Comparison of ENCODE assay signal across 26 cellular contexts in the genomic region with DNA sequence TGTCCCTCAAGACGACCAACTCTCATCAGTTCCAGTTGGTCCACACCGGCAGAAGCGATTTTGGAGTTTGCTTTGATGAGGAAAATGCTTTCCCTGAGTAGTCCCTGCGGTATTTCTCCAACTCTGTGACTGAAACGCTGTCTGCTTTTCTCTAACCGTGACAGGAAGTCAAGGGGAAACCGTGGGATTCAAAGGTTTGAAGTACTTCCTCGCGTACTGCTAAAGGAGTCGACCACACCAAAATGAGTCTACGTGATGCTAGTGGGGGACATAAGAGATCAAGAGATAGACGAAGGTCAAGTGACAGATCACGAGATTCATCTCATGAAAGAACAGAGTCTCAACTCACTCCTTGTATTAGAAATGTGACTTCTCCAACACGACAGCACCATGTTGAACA. TPM values are rescaled to one million over a fixed set of nuclear protein-coding genes. Genes with fewer than 3 reads are reported as not detected.
"Had no signal": no experiment of that assay in that cellular context is flagged by ENCODE, and none has a peak within 500 bp of the region (broad histone marks: within the 10 kb centered on the region; RNA-seq: fewer than 3 reads in every experiment).

No MANE protein-coding gene starts in this region.

- H3K9ac ChIP-seq: SK-N-SH had no signal

- H3K9me3 ChIP-seq: SK-N-SH had no signal

- DNase-seq: Karpas-422, KG1, MM.1S, NCI-H1092 treated with DMSO at 0.1 percent for 48 hours, NCI-H1436, NCI-H187, NCI-H2029, NCI-H2081 treated with DMSO at 0.1 percent for 48 hours, NCI-H2171, NCI-H226, NCI-H446, NCI-H510A, NCI-H524 treated with DMSO at 0.1 percent for 48 hours, NCI-H69, NCI-H774, Right ventricle myocardium superior, RPMI8226, SIG-M5, SK-N-SH, SW 1271, T-cell had no signal

- H3K4me2 ChIP-seq: SK-N-SH had no signal

- FAIRE-seq: RCC 7860 had no signal

RNA-seq across cellular contexts. Expression of gene KRT76, which starts 28.6 kb away (rescaled TPM):
- total RNA-seq: HT1080, M059J, Right ventricle myocardium superior, SK-MEL-5, T-cell had no signal
- polyA plus RNA-seq: IgD-negative memory B cell, SK-N-SH had no signal

RNA-seq across cellular contexts. Expression of gene KRT77, which starts 45.3 kb away (rescaled TPM):
- total RNA-seq: HT1080, M059J, Right ventricle myocardium superior, SK-MEL-5, T-cell had no signal
- polyA plus RNA-seq: IgD-negative memory B cell, SK-N-SH had no signal

RNA-seq across cellular contexts. Expression of gene KRT3, which starts 47.3 kb away (rescaled TPM):
- total RNA-seq: M059J, Right ventricle myocardium superior, SK-MEL-5, T-cell had no signal
- polyA plus RNA-seq: IgD-negative memory B cell, SK-N-SH had no signal
